Comparison of ENCODE assay signal across 18 cellular contexts in genomic region chr6:15500901-15501805, GRCh38.
A peak's percentile ranks its signal among the peaks of the same experiment; 100 is the strongest.
DNase-seq lines count a peak whose midpoint lies in the region; ATAC-seq and TF ChIP-seq lines count a peak whose summit lies in the region.
"Had no signal": no experiment of that assay in that cellular context is flagged by ENCODE, and none has a peak within 500 bp of the region (broad histone marks: within the 10 kb centered on the region; RNA-seq: fewer than 3 reads in every experiment).

No MANE protein-coding gene starts in this region.

- intact Hi-C loops in sciatic nerve (cut with DNase I), result no loop called here
- intact Hi-C loops in A673 (cut with micrococcal nuclease; ENCODE audit: unreplicated experiment), result loop anchor here (10.0 kb wide), 1 partner anchor 1376 kb away; no protein-coding TSS in a partner anchor

- peaks cover 18% of the 10 kb centered on the region; the same call in 1 of the 2 replicates for H3K79me2 ChIP-seq in H9 (ENCODE audit: insufficient read depth, low read length)

- no peak overlapping the region for H3K56ac ChIP-seq in H9 (ENCODE audit: insufficient read length, low read depth, low read length)

- no peak overlapping the region for H2BK5ac ChIP-seq in H9 (ENCODE audit: insufficient read length, low read length)

- CTCF ChIA-PET in activated CD4-positive, alpha-beta T cell treated with anti-CD3 and anti-CD28 coated beads, Interleukin-2, amount 10 ng/mL, durations not matched to agents 7 days and 5 days (lab: Charles Lee), result no interaction called here
- CTCF ChIA-PET in A673 (lab: Charles Lee), result no interaction called here

- H3K4me2 ChIP-seq in H9 (ENCODE audit: insufficient read depth, insufficient read length, low read length), result no peak overlapping the region

- H3K18ac ChIP-seq in H9 (ENCODE audit: insufficient read length, low read depth, low read length), result no peak overlapping the region

- BruUV-seq in A673 (replicated peaks; lab: Mats Ljungman, UMichigan), result no TSS peak

- no peaks in the 10 kb centered on the region for H3K9me3 Mint-ChIP-seq in activated CD4-positive, alpha-beta T cell treated with anti-CD3 and anti-CD28 coated beads, Interleukin-2, amount 10 ng/mL, durations not matched to agents 7 days and 5 days
- H3K9me3 Mint-ChIP-seq in H9 (no peaks in the 10 kb centered on the region), endothelial cell (ENCODE audit: unreplicated experiment) (no peaks in the 10 kb centered on the region)
- H3K9me3 Mint-ChIP-seq: activated CD8-positive, alpha-beta T cell treated with anti-CD3 and anti-CD28 coated beads for 36 hours; CD8-positive, alpha-beta memory T cell had no signal

- no peak overlapping the region for H3T11ph ChIP-seq in H9 (ENCODE audit: low read length)

- H4K91ac ChIP-seq in H9 (ENCODE audit: insufficient read length, low read depth, low read length), result no peak overlapping the region

- POLR2A ChIA-PET in activated CD4-positive, alpha-beta T cell treated with anti-CD3 and anti-CD28 coated beads, Interleukin-2, amount 10 ng/mL, durations not matched to agents 7 days and 5 days (lab: Charles Lee), result no interaction called here
- POLR2A ChIA-PET in A673 (lab: Charles Lee; ENCODE audit: low non-redundant PET), result interaction anchor here (0.7 kb wide), 1 partner anchor 205 kb away, joined by 6 read pairs; no protein-coding TSS in a partner anchor

- H3K27me3 ChIP-seq in H9 (ENCODE audit: insufficient read depth, low read length), result no peaks in the 10 kb centered on the region
- H3K27me3 ChIP-seq in A673 (replicated peaks; ENCODE audit: insufficient read depth, low read depth, low read length, poor library complexity), result no peaks in the 10 kb centered on the region
- H3K27me3 ChIP-seq in WERI-Rb-1 (ENCODE audit: insufficient read depth, low read depth, severe bottlenecking), result no peaks in the 10 kb centered on the region
- H3K27me3 ChIP-seq: right lobe of liver, upper lobe of left lung had no signal

- H2BK15ac ChIP-seq in H9 (ENCODE audit: low read depth, low read length), result no peak overlapping the region

- H2AFZ ChIP-seq in H9 (ENCODE audit: low read length), result no peak overlapping the region

- H3K36me3 ChIP-seq in A673 (ENCODE audit: insufficient read depth, low read length, poor library complexity, severe bottlenecking) (peaks cover 32% of the 10 kb centered on the region), WERI-Rb-1 (peaks cover 83% of the 10 kb centered on the region)
- H3K36me3 ChIP-seq: HAP-1 had no signal

- H3K4me3 ChIP-seq in A673 (ENCODE audit: low read depth, low read length, poor library complexity, severe bottlenecking) (no peak overlapping the region), WERI-Rb-1 (ENCODE audit: low read depth, low read length) (no peak overlapping the region)
- H3K4me3 ChIP-seq: HAP-1, right lobe of liver, upper lobe of left lung had no signal

- peak overlapping the region; percentile 28 for H3K27ac Mint-ChIP-seq in activated CD4-positive, alpha-beta T cell treated with anti-CD3 and anti-CD28 coated beads, Interleukin-2, amount 10 ng/mL, durations not matched to agents 7 days and 5 days
- H3K27ac Mint-ChIP-seq in H9 (peak overlapping the region; percentile 40 to 87 (median 61); a peak in 4 of 7 replicates), endothelial cell (ENCODE audit: unreplicated experiment) (no peak overlapping the region)
- H3K27ac Mint-ChIP-seq: activated CD8-positive, alpha-beta T cell treated with anti-CD3 and anti-CD28 coated beads for 36 hours had no signal

- peaks cover 11% of the 10 kb centered on the region for H3K79me1 ChIP-seq in H9 (ENCODE audit: insufficient read depth, low read depth, low read length, poor library complexity, severe bottlenecking)

- H3K27ac ChIP-seq in H9 (ENCODE audit: insufficient read length, low read depth, low read length) (no peak overlapping the region), A673 (ENCODE audit: low read depth, low read length, poor library complexity, severe bottlenecking) (no peak overlapping the region), WERI-Rb-1 (no peak overlapping the region)
- H3K27ac ChIP-seq: right lobe of liver, upper lobe of left lung had no signal

- no peak overlapping the region for H2BK120ac ChIP-seq in H9 (ENCODE audit: low read depth, low read length, poor library complexity, severe bottlenecking)

- H3K36me3 Mint-ChIP-seq in activated CD4-positive, alpha-beta T cell treated with anti-CD3 and anti-CD28 coated beads, Interleukin-2, amount 10 ng/mL, durations not matched to agents 7 days and 5 days (ENCODE audit: low read depth), result peaks cover 16% of the 10 kb centered on the region
- H3K36me3 Mint-ChIP-seq in H9 (ENCODE audit: insufficient read depth in 1 of 3, low read depth in 3 of 3) (peaks cover 81 to 99% (median 98%) of the 10 kb centered on the region in 3 experiments), endothelial cell (ENCODE audit: low read depth, unreplicated experiment) (peaks cover 55% of the 10 kb centered on the region)

- no peak overlapping the region for H2BK12ac ChIP-seq in H9 (ENCODE audit: insufficient read length, low read depth, low read length)

- H4K5ac ChIP-seq in H9 (ENCODE audit: insufficient read length, low read depth, low read length), result no peak overlapping the region

- H3K23me2 ChIP-seq in H9 (ENCODE audit: insufficient read length, low read depth, low read length, poor library complexity, severe bottlenecking), result no peaks in the 10 kb centered on the region

- no peak overlapping the region for H4K8ac ChIP-seq in H9 (replicated peaks; ENCODE audit: insufficient read length, low read depth, low read length)

- no peak overlapping the region for H2AK5ac ChIP-seq in H9 (ENCODE audit: insufficient read length, low read length)

- H3K4ac ChIP-seq in H9 (ENCODE audit: low read depth, low read length), result no peak overlapping the region

- DNase-seq in activated CD4-positive, alpha-beta T cell treated with anti-CD3 and anti-CD28 coated beads, Interleukin-2, amount 10 ng/mL, durations not matched to agents 7 days and 5 days, result no peak
- DNase-seq in activated CD4-positive, alpha-beta T cell treated with anti-CD3 and anti-CD28 coated beads, Interleukin-2, amount 50 U/mL, for 4 hours, result no peak
- no peak for DNase-seq in H9
- no peak for DNase-seq in endothelial cell (ENCODE audit: low spot score)
- peak; percentile 47 for DNase-seq in sciatic nerve (ENCODE audit: low spot score)
- DNase-seq in A673 (ENCODE audit: low spot score), result no peak
- no peak for DNase-seq in WERI-Rb-1
- DNase-seq in NCI-H1105 treated with DMSO at 0.1 percent for 48 hours (lab: John Stamatoyannopoulos, UW), result no peak
- DNase-seq: activated CD8-positive, alpha-beta T cell treated with anti-CD3 and anti-CD28 coated beads for 36 hours; CD8-positive, alpha-beta memory T cell; foreskin melanocyte; naive thymus-derived CD4-positive, alpha-beta T cell; NCI-H1694 treated with DMSO at 0.1 percent for 48 hours; OCI-M1; right lobe of liver; stimulated activated CD4-positive, alpha-beta T cell treated with anti-CD3 and anti-CD28 coated beads, Interleukin-4, amount 100 ng/mL, for 24 hours; upper lobe of left lung had no signal

- H3K27me3 Mint-ChIP-seq in activated CD4-positive, alpha-beta T cell treated with anti-CD3 and anti-CD28 coated beads, Interleukin-2, amount 10 ng/mL, durations not matched to agents 7 days and 5 days, result no peaks in the 10 kb centered on the region
- H3K27me3 Mint-ChIP-seq in H9 (ENCODE audit: low read depth) (no peaks in the 10 kb centered on the region; the same call in 1 of the 2 replicates), endothelial cell (ENCODE audit: unreplicated experiment) (peaks cover 14% of the 10 kb centered on the region)
- H3K27me3 Mint-ChIP-seq: activated CD8-positive, alpha-beta T cell treated with anti-CD3 and anti-CD28 coated beads for 36 hours; CD8-positive, alpha-beta memory T cell; naive thymus-derived CD4-positive, alpha-beta T cell had no signal

- H3K9ac ChIP-seq in H9 (ENCODE audit: extremely low read depth, insufficient read length, low read length), result no peak overlapping the region

- TF ChIP-seq CTCF in H9 (conservative IDR thresholded peaks at IDR 0.05) (no peak), endothelial cell (IDR thresholded peaks at IDR 0.05; ENCODE audit: unreplicated experiment) (no peak), A673 (conservative IDR thresholded peaks at IDR 0.05; ENCODE audit: low read depth, low read length) (no peak), WERI-Rb-1 (IDR thresholded peaks at IDR 0.05; ENCODE audit: low read depth, low read length) (no peak)

- ATAC-seq in sciatic nerve, result no peak
- ATAC-seq: activated CD8-positive, alpha-beta T cell treated with anti-CD3 and anti-CD28 coated beads for 36 hours; naive thymus-derived CD4-positive, alpha-beta T cell; right lobe of liver had no signal

- H3K4me1 Mint-ChIP-seq in activated CD4-positive, alpha-beta T cell treated with anti-CD3 and anti-CD28 coated beads, Interleukin-2, amount 10 ng/mL, durations not matched to agents 7 days and 5 days, result no peaks in the 10 kb centered on the region
- H3K4me1 Mint-ChIP-seq in H9 (peaks cover 12 to 14% of the 10 kb centered on the region in 2 experiments), endothelial cell (ENCODE audit: unreplicated experiment) (peaks cover 4% of the 10 kb centered on the region)

- H3K4me1 ChIP-seq in H9 (ENCODE audit: insufficient read depth, low read length) (no peaks in the 10 kb centered on the region), A673 (ENCODE audit: insufficient read depth, low read length, poor library complexity, severe bottlenecking) (peaks cover 29% of the 10 kb centered on the region)

- H3K4me3 Mint-ChIP-seq in activated CD4-positive, alpha-beta T cell treated with anti-CD3 and anti-CD28 coated beads, Interleukin-2, amount 10 ng/mL, durations not matched to agents 7 days and 5 days, result no peak overlapping the region
- H3K4me3 Mint-ChIP-seq in H9, result no peak overlapping the region
- peak overlapping the region; percentile 65 for H3K4me3 Mint-ChIP-seq in endothelial cell (ENCODE audit: unreplicated experiment)
- H3K4me3 Mint-ChIP-seq: activated CD8-positive, alpha-beta T cell treated with anti-CD3 and anti-CD28 coated beads for 36 hours; CD8-positive, alpha-beta memory T cell; naive thymus-derived CD4-positive, alpha-beta T cell had no signal

- WGBS in H9 (ENCODE audit: extremely low coverage, insufficient read length, low lambda C conversion rate), result no CpG with 5 or more reads among the region's 36 CpGs

- no peak overlapping the region for H2BK20ac ChIP-seq in H9 (ENCODE audit: low read depth, low read length, poor library complexity, severe bottlenecking)

- peaks cover 3% of the 10 kb centered on the region for H4K20me1 ChIP-seq in H9 (ENCODE audit: control insufficient read depth, insufficient read depth, insufficient read length)

- no peak overlapping the region for H3K14ac ChIP-seq in H9 (ENCODE audit: insufficient read depth, low read length)

- H3K9me3 ChIP-seq in H9 (ENCODE audit: control insufficient read depth, low read depth, low read length) (no peaks in the 10 kb centered on the region), A673 (ENCODE audit: low read depth, low read length, poor library complexity, severe bottlenecking) (no peaks in the 10 kb centered on the region), WERI-Rb-1 (ENCODE audit: severe bottlenecking) (no peaks in the 10 kb centered on the region)
- H3K9me3 ChIP-seq: HAP-1, right lobe of liver, upper lobe of left lung had no signal

- no peak overlapping the region for H3K23ac ChIP-seq in H9 (ENCODE audit: insufficient read length, low read depth, low read length)
